In the genomic region with DNA sequence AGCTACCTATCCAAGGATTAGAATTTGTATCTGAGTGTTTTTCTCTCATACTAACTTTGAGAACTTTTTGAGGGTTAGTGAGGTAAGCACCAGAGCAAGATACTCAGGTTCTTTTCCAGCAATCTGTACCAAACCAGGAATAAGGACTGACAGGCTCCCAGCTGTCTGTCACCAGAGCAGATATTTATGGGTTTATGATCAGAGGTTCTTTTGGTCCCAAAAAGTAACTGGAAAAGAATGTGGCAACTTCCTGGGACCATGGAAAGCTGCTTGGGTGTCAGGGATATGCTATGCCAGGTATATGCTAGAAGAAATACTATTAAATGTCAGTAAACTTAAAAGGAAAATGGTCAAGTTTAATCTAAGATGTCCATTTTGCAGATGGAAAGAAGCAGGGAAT, we compare ENCODE assay signal across 19 cellular contexts.
A peak's percentile ranks its signal among the peaks of the same experiment; 100 is the strongest.
DNase-seq lines count a peak whose midpoint lies in the region; ATAC-seq and TF ChIP-seq lines count a peak whose summit lies in the region.
"Had no signal": no experiment of that assay in that cellular context is flagged by ENCODE, and none has a peak within 500 bp of the region (broad histone marks: within the 10 kb centered on the region; RNA-seq: fewer than 3 reads in every experiment).

No MANE protein-coding gene starts in this region.

- H3K36me3 ChIP-seq in HUES64 (ENCODE audit: insufficient read depth, low read length) (peaks cover 14% of the 10 kb centered on the region; the same call in 1 of the 2 replicates), ascending aorta (no peaks in the 10 kb centered on the region)
- H3K36me3 ChIP-seq: BE2C, Peyer's patch had no signal

- intact Hi-C loops in ascending aorta (cut with DNase I), result no loop called here

- peaks cover 26% of the 10 kb centered on the region for H3K4me1 ChIP-seq in HUES64 (ENCODE audit: insufficient read depth, low read length)
- no peaks in the 10 kb centered on the region for H3K4me1 ChIP-seq in ascending aorta
- H3K4me1 ChIP-seq: BE2C, Peyer's patch had no signal

- H3K27me3 Mint-ChIP-seq in WTC11 (ENCODE audit: low read depth), result no peaks in the 10 kb centered on the region
- H3K27me3 Mint-ChIP-seq in activated CD8-positive, alpha-beta T cell treated with anti-CD3 and anti-CD28 coated beads, Interleukin-2, amount 10 ng/mL, durations not matched to agents 7 days and 5 days (ENCODE audit: low read depth), result no peaks in the 10 kb centered on the region
- H3K27me3 Mint-ChIP-seq in chondrocyte (ENCODE audit: low read depth), result no peaks in the 10 kb centered on the region
- H3K27me3 Mint-ChIP-seq: CD8-positive, alpha-beta memory T cell had no signal

- H3K9ac ChIP-seq in HUES64 (ENCODE audit: low read depth, low read length), result no peak overlapping the region
- H3K9ac ChIP-seq: SK-N-SH had no signal

- POLR2A ChIA-PET in WTC11 (lab: Charles Lee), result no interaction called here
- POLR2A ChIA-PET in activated CD8-positive, alpha-beta T cell treated with anti-CD3 and anti-CD28 coated beads, Interleukin-2, amount 10 ng/mL, durations not matched to agents 7 days and 5 days (lab: Charles Lee), result interaction anchor here (0.9 kb wide), 1 partner anchor 76 kb away, joined by 3 read pairs; no protein-coding TSS in a partner anchor

- peaks cover 29% of the 10 kb centered on the region for H3K36me3 Mint-ChIP-seq in WTC11
- H3K36me3 Mint-ChIP-seq in activated CD8-positive, alpha-beta T cell treated with anti-CD3 and anti-CD28 coated beads, Interleukin-2, amount 10 ng/mL, durations not matched to agents 7 days and 5 days (ENCODE audit: low read depth), result peaks cover 23% of the 10 kb centered on the region
- H3K36me3 Mint-ChIP-seq in chondrocyte (ENCODE audit: low read depth), result peaks cover 8% of the 10 kb centered on the region

- H3K27me3 ChIP-seq in HUES64 (ENCODE audit: insufficient read depth, low read length), result no peaks in the 10 kb centered on the region
- no peaks in the 10 kb centered on the region for H3K27me3 ChIP-seq in ascending aorta
- H3K27me3 ChIP-seq: BE2C, Peyer's patch had no signal

- no peak for ATAC-seq in WTC11
- no peak for ATAC-seq in activated CD8-positive, alpha-beta T cell treated with anti-CD3 and anti-CD28 coated beads, Interleukin-2, amount 10 ng/mL, durations not matched to agents 7 days and 5 days
- no peak for ATAC-seq in GM21526 (IDR thresholded peaks at IDR 0.05; ENCODE audit: low FRiP score, unreplicated experiment)

- TF ChIP-seq CTCF in WTC11 (IDR thresholded peaks at IDR 0.05) (no peak), ascending aorta (IDR thresholded peaks at IDR 0.05) (no peak), chondrocyte (IDR thresholded peaks at IDR 0.05) (no peak)

- H3K9me3 Mint-ChIP-seq in WTC11 (peaks cover 17% of the 10 kb centered on the region), chondrocyte (ENCODE audit: low read depth) (peaks cover 9% of the 10 kb centered on the region)
- peaks cover 6% of the 10 kb centered on the region for H3K9me3 Mint-ChIP-seq in activated CD8-positive, alpha-beta T cell treated with anti-CD3 and anti-CD28 coated beads, Interleukin-2, amount 10 ng/mL, durations not matched to agents 7 days and 5 days (ENCODE audit: insufficient read depth)

- CTCF ChIA-PET in WTC11 (lab: Charles Lee), result interaction anchor here (1.7 to 2.1 kb wide), 2 partner anchors 8 to 11 kb away, joined by 5 read pairs; no protein-coding TSS in a partner anchor
- CTCF ChIA-PET in activated CD8-positive, alpha-beta T cell treated with anti-CD3 and anti-CD28 coated beads, Interleukin-2, amount 10 ng/mL, durations not matched to agents 7 days and 5 days (lab: Charles Lee), result interaction anchor here (0.8 to 1.8 kb wide), 3 partner anchors 10 to 138 kb away, joined by 3 to 5 read pairs (median 5); no protein-coding TSS in a partner anchor

- H3K27ac Mint-ChIP-seq in WTC11, result peak overlapping the region; percentile 42; the same call in 1 of the 2 replicates
- no peak overlapping the region for H3K27ac Mint-ChIP-seq in activated CD8-positive, alpha-beta T cell treated with anti-CD3 and anti-CD28 coated beads, Interleukin-2, amount 10 ng/mL, durations not matched to agents 7 days and 5 days
- no peak overlapping the region for H3K27ac Mint-ChIP-seq in chondrocyte (ENCODE audit: unreplicated experiment)
- H3K27ac Mint-ChIP-seq: HFFc6 had no signal

- peak overlapping the region; percentile 43; the same call in 1 of the 2 replicates for H3K27ac ChIP-seq in HUES64 (ENCODE audit: low read depth, low read length)
- no peak overlapping the region for H3K27ac ChIP-seq in ascending aorta
- H3K27ac ChIP-seq: Peyer's patch had no signal

- H3K4me1 Mint-ChIP-seq in WTC11, result peaks cover 42% of the 10 kb centered on the region
- H3K4me1 Mint-ChIP-seq in activated CD8-positive, alpha-beta T cell treated with anti-CD3 and anti-CD28 coated beads, Interleukin-2, amount 10 ng/mL, durations not matched to agents 7 days and 5 days (ENCODE audit: low read depth), result peaks cover 3% of the 10 kb centered on the region
- no peaks in the 10 kb centered on the region for H3K4me1 Mint-ChIP-seq in chondrocyte (ENCODE audit: low read depth)

- no peak overlapping the region for H3K4me3 ChIP-seq in HUES64 (ENCODE audit: low read length)
- H3K4me3 ChIP-seq in ascending aorta, result no peak overlapping the region
- H3K4me3 ChIP-seq: Peyer's patch had no signal

- peaks cover 13% of the 10 kb centered on the region for H3K9me3 ChIP-seq in HUES64 (ENCODE audit: insufficient read depth, low read depth, low read length)
- no peaks in the 10 kb centered on the region for H3K9me3 ChIP-seq in ascending aorta
- H3K9me3 ChIP-seq: BE2C, Peyer's patch had no signal

- H3K4me3 Mint-ChIP-seq in WTC11 (no peak overlapping the region), chondrocyte (ENCODE audit: unreplicated experiment) (no peak overlapping the region)
- H3K4me3 Mint-ChIP-seq in activated CD8-positive, alpha-beta T cell treated with anti-CD3 and anti-CD28 coated beads, Interleukin-2, amount 10 ng/mL, durations not matched to agents 7 days and 5 days, result no peak overlapping the region
- H3K4me3 Mint-ChIP-seq: CD8-positive, alpha-beta memory T cell; HFFc6 had no signal

- no peak for DNase-seq in WTC11 (ENCODE audit: low spot score)
- DNase-seq in myocyte (ENCODE audit: low read depth), result peak; percentile 60
- DNase-seq in ascending aorta (ENCODE audit: low spot score in 2 of 2), result no peak
- no peak for DNase-seq in activated CD8-positive, alpha-beta T cell treated with anti-CD3 and anti-CD28 coated beads, Interleukin-2, amount 10 ng/mL, durations not matched to agents 7 days and 5 days
- DNase-seq in chondrocyte (ENCODE audit: low spot score), result no peak
- DNase-seq: BE2C; CD8-positive, alpha-beta memory T cell; DMS79; HFFc6; Kasumi-1; NCI-H1105 treated with DMSO at 0.1 percent for 48 hours; NCI-H1694 treated with DMSO at 0.1 percent for 48 hours; NCI-H2107; NCI-H2227 treated with DMSO at 0.1 percent for 48 hours; Peyer's patch; SHP77; SK-N-SH had no signal

TF ChIP-seq in WTC11, 78 proteins besides CTCF, POLR2A, EP300 and RAD21:
- no peak for TF ChIP-seq FOXK1 (CRISPR knock-in tag; IDR thresholded peaks at IDR 0.05)
- TF ChIP-seq, protein P1, sequence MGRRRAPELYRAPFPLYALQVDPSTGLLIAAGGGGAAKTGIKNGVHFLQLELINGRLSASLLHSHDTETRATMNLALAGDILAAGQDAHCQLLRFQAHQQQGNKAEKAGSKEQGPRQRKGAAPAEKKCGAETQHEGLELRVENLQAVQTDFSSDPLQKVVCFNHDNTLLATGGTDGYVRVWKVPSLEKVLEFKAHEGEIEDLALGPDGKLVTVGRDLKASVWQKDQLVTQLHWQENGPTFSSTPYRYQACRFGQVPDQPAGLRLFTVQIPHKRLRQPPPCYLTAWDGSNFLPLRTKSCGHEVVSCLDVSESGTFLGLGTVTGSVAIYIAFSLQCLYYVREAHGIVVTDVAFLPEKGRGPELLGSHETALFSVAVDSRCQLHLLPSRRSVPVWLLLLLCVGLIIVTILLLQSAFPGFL (CRISPR knock-in tag; IDR thresholded peaks at IDR 0.05; ENCODE audit: borderline replicate concordance), result no peak
